Comparison of ENCODE assay signal across 1 cellular context in the genomic region with DNA sequence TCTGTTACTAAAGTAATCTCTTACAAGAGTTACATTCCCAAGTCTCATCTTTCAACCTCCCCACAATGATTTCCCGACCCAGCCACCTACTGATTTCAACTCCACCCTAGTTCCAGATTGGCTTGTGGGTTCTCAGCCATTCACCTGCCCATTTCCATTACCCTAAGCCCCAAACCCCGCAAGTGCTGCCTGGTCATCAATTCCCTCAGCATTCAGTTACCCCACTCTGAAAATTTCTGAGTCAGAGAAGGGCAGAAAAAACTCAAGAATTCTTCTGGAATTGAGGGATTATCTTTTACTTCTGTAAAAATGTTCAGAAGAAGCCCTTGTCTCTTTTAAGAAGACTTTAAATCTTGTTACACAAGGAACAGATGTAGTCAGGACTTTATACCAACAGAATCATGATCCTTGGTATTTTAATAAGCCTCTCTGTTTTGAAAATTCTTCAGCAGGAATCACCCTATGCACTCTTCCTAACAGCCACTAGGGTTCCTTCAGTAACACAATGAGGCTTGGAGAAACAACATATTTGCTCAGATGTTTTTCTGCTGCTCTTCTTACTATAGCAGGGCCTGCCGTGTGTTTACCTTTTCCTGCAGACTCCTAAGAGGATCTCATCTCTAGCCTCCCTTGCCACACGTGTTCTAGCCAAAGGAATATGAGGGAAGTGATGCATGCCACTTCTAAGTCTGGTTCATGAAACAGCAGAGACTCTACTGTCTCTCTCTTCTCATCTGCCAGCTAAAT.
TF ChIP-seq lines count a peak whose summit lies in the region.

No MANE protein-coding gene starts in this region.

TF ChIP-seq in GM23338, 12 proteins besides CTCF, POLR2A, EP300 and RAD21 (continued from another document):
- TF ChIP-seq, protein P1, sequence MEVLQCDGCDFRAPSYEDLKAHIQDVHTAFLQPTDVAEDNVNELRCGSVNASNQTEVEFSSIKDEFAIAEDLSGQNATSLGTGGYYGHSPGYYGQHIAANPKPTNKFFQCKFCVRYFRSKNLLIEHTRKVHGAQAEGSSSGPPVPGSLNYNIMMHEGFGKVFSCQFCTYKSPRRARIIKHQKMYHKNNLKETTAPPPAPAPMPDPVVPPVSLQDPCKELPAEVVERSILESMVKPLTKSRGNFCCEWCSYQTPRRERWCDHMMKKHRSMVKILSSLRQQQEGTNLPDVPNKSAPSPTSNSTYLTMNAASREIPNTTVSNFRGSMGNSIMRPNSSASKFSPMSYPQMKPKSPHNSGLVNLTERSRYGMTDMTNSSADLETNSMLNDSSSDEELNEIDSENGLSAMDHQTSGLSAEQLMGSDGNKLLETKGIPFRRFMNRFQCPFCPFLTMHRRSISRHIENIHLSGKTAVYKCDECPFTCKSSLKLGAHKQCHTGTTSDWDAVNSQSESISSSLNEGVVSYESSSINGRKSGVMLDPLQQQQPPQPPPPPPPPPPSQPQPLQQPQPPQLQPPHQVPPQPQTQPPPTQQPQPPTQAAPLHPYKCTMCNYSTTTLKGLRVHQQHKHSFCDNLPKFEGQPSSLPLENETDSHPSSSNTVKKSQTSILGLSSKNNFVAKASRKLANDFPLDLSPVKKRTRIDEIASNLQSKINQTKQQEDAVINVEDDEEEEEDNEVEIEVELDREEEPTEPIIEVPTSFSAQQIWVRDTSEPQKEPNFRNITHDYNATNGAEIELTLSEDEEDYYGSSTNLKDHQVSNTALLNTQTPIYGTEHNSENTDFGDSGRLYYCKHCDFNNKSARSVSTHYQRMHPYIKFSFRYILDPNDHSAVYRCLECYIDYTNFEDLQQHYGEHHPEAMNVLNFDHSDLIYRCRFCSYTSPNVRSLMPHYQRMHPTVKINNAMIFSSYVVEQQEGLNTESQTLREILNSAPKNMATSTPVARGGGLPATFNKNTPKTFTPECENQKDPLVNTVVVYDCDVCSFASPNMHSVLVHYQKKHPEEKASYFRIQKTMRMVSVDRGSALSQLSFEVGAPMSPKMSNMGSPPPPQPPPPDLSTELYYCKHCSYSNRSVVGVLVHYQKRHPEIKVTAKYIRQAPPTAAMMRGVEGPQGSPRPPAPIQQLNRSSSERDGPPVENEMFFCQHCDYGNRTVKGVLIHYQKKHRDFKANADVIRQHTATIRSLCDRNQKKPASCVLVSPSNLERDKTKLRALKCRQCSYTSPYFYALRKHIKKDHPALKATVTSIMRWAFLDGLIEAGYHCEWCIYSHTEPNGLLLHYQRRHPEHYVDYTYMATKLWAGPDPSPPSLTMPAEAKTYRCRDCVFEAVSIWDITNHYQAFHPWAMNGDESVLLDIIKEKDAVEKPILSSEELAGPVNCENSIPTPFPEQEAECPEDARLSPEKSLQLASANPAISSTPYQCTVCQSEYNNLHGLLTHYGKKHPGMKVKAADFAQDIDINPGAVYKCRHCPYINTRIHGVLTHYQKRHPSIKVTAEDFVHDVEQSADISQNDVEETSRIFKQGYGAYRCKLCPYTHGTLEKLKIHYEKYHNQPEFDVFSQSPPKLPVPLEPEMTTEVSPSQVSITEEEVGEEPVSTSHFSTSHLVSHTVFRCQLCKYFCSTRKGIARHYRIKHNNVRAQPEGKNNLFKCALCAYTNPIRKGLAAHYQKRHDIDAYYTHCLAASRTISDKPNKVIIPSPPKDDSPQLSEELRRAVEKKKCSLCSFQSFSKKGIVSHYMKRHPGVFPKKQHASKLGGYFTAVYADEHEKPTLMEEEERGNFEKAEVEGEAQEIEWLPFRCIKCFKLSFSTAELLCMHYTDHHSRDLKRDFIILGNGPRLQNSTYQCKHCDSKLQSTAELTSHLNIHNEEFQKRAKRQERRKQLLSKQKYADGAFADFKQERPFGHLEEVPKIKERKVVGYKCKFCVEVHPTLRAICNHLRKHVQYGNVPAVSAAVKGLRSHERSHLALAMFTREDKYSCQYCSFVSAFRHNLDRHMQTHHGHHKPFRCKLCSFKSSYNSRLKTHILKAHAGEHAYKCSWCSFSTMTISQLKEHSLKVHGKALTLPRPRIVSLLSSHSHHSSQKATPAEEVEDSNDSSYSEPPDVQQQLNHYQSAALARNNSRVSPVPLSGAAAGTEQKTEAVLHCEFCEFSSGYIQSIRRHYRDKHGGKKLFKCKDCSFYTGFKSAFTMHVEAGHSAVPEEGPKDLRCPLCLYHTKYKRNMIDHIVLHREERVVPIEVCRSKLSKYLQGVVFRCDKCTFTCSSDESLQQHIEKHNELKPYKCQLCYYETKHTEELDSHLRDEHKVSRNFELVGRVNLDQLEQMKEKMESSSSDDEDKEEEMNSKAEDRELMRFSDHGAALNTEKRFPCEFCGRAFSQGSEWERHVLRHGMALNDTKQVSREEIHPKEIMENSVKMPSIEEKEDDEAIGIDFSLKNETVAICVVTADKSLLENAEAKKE (CRISPR knock-in tag; IDR thresholded peaks at IDR 0.05): no peak
- TF ChIP-seq ZNF331 (CRISPR knock-in tag; IDR thresholded peaks at IDR 0.05; ENCODE audit: low read depth): no peak
- no peak for TF ChIP-seq ZNF114 (CRISPR knock-in tag; IDR thresholded peaks at IDR 0.05)
- TF ChIP-seq POLR2AphosphoS5 (IDR thresholded peaks at IDR 0.05; ENCODE audit: low read depth): no peak
- no peak for TF ChIP-seq NANOG (IDR thresholded peaks at IDR 0.05; ENCODE audit: borderline replicate concordance)
- no peak for TF ChIP-seq JUNB (IDR thresholded peaks at IDR 0.05; ENCODE audit: unreplicated experiment)
- TF ChIP-seq, protein P2, sequence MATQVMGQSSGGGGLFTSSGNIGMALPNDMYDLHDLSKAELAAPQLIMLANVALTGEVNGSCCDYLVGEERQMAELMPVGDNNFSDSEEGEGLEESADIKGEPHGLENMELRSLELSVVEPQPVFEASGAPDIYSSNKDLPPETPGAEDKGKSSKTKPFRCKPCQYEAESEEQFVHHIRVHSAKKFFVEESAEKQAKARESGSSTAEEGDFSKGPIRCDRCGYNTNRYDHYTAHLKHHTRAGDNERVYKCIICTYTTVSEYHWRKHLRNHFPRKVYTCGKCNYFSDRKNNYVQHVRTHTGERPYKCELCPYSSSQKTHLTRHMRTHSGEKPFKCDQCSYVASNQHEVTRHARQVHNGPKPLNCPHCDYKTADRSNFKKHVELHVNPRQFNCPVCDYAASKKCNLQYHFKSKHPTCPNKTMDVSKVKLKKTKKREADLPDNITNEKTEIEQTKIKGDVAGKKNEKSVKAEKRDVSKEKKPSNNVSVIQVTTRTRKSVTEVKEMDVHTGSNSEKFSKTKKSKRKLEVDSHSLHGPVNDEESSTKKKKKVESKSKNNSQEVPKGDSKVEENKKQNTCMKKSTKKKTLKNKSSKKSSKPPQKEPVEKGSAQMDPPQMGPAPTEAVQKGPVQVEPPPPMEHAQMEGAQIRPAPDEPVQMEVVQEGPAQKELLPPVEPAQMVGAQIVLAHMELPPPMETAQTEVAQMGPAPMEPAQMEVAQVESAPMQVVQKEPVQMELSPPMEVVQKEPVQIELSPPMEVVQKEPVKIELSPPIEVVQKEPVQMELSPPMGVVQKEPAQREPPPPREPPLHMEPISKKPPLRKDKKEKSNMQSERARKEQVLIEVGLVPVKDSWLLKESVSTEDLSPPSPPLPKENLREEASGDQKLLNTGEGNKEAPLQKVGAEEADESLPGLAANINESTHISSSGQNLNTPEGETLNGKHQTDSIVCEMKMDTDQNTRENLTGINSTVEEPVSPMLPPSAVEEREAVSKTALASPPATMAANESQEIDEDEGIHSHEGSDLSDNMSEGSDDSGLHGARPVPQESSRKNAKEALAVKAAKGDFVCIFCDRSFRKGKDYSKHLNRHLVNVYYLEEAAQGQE (IDR thresholded peaks at IDR 0.05; ENCODE audit: unreplicated experiment): no peak
- no peak for TF ChIP-seq EZH2 (IDR thresholded peaks at IDR 0.05; ENCODE audit: low read depth, unreplicated experiment)
